Comparison of ENCODE assay signal across 1 cellular context in the genomic region with DNA sequence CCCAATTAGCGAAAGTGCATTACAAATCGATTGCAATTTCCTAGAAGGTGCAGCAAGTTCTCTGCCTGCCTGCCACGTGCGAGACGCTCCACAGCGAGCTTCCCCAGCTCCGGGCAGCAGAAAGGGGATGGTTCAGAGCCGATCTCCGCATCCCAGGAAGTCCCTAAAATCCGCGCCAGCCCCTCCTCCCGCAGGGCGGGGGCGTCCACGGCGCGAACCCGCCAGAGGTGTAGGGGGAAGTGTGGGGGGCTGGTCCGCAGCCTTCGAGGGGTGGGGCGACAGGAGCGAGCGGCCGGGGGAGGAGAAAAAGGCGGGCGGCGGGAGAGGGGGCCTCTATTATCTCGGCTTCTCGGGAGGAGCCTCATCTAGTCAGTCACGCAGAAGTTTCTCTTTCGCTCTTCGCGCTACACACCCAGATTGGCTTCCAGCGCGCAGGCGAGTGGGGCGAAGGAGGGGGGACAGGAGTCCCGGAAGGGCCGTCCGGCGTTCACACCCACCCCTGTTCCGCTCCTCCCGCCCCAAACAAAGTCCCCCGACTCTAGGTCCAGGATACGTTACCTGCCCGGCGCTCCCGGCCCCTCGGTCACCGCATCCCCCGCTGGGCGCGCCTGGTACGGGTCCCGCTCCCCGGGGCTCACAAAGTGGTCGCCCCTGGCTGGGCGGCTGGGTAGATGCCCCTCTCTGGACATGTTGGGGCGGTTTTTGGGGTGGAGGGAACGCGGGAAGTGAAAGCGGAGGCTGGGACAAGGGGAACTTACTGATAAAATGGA.
TF ChIP-seq lines count a peak whose summit lies in the region.

No MANE protein-coding gene starts in this region.

TF ChIP-seq in K562, 482 proteins besides CTCF, POLR2A, EP300 and RAD21 (continued from another document and continues in another):
- peak in 1 of 2 experiments; percentile 72; a peak in 2 of 4 replicates for TF ChIP-seq KDM4B (IDR thresholded peaks at IDR 0.05; ENCODE audit: borderline replicate concordance in 2 of 2, low read depth in 1 of 2)
- peak; percentile 67 for TF ChIP-seq ELF1 (tag; IDR thresholded peaks at IDR 0.05)
- TF ChIP-seq MAFK (IDR thresholded peaks at IDR 0.05; ENCODE audit: low read length), result no peak
- TF ChIP-seq ESRRA (IDR thresholded peaks at IDR 0.05; ENCODE audit: borderline replicate concordance, low read depth), result no peak
- TF ChIP-seq EZH2 (IDR thresholded peaks at IDR 0.05; ENCODE audit: borderline replicate concordance, low read depth, low read length), result no peak
- TF ChIP-seq RUNX1 (IDR thresholded peaks at IDR 0.05; ENCODE audit: low read depth), result no peak
- TF ChIP-seq ZNF507 (tag; conservative IDR thresholded peaks at IDR 0.05), result no peak
- no peak for TF ChIP-seq GTF2A2 (tag; IDR thresholded peaks at IDR 0.05)
- TF ChIP-seq ZNF184 (CRISPR knock-in tag; IDR thresholded peaks at IDR 0.05), result no peak
- TF ChIP-seq, protein P1, sequence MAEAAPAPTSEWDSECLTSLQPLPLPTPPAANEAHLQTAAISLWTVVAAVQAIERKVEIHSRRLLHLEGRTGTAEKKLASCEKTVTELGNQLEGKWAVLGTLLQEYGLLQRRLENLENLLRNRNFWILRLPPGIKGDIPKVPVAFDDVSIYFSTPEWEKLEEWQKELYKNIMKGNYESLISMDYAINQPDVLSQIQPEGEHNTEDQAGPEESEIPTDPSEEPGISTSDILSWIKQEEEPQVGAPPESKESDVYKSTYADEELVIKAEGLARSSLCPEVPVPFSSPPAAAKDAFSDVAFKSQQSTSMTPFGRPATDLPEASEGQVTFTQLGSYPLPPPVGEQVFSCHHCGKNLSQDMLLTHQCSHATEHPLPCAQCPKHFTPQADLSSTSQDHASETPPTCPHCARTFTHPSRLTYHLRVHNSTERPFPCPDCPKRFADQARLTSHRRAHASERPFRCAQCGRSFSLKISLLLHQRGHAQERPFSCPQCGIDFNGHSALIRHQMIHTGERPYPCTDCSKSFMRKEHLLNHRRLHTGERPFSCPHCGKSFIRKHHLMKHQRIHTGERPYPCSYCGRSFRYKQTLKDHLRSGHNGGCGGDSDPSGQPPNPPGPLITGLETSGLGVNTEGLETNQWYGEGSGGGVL (CRISPR knock-in tag; IDR thresholded peaks at IDR 0.05), result no peak
- TF ChIP-seq LCOR (CRISPR knock-in tag; IDR thresholded peaks at IDR 0.05), result peak; percentile 99
- TF ChIP-seq POLR3G (IDR thresholded peaks at IDR 0.05; ENCODE audit: extremely low read depth, insufficient read length, insufficient replicate concordance), result no peak
- 0 out of 2 replicates have a peak, but pooled peaks have one; percentile 19 for TF ChIP-seq HDAC6 (IDR thresholded peaks at IDR 0.05; ENCODE audit: low read depth, low read length)
- TF ChIP-seq ZNF24 (IDR thresholded peaks at IDR 0.05), result no peak
- no peak for TF ChIP-seq ZNF778 (CRISPR knock-in tag; IDR thresholded peaks at IDR 0.05)
- no peak for TF ChIP-seq ZNF324 (CRISPR knock-in tag; IDR thresholded peaks at IDR 0.05)
- TF ChIP-seq, protein P2, sequence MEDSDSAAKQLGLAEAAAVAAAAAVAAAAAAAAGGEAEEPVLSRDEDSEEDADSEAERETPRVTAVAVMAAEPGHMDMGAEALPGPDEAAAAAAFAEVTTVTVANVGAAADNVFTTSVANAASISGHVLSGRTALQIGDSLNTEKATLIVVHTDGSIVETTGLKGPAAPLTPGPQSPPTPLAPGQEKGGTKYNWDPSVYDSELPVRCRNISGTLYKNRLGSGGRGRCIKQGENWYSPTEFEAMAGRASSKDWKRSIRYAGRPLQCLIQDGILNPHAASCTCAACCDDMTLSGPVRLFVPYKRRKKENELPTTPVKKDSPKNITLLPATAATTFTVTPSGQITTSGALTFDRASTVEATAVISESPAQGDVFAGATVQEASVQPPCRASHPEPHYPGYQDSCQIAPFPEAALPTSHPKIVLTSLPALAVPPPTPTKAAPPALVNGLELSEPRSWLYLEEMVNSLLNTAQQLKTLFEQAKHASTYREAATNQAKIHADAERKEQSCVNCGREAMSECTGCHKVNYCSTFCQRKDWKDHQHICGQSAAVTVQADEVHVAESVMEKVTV (CRISPR knock-in tag; IDR thresholded peaks at IDR 0.05), result no peak; the same call in 1 of the 2 replicates
- peak; percentile 76 for TF ChIP-seq RBM22 (IDR thresholded peaks at IDR 0.05; ENCODE audit: low read depth, low read length, poor library complexity, severe bottlenecking)
- 0 out of 2 replicates have a peak, but pooled peaks have one; percentile 28 for TF ChIP-seq KLF13 (tag; IDR thresholded peaks at IDR 0.05; ENCODE audit: borderline replicate concordance, low read depth)
- TF ChIP-seq POLR2AphosphoS2 (IDR thresholded peaks at IDR 0.05; ENCODE audit: low read length), result peak; percentile 44; the same call in 1 of the 2 replicates
- TF ChIP-seq TGIF2 (CRISPR knock-in tag; IDR thresholded peaks at IDR 0.05), result 0 out of 2 replicates have a peak, but pooled peaks have one; percentile 17
- TF ChIP-seq ZNF3 (CRISPR knock-in tag; IDR thresholded peaks at IDR 0.05), result no peak
- no peak for TF ChIP-seq TRIM28 (IDR thresholded peaks at IDR 0.05)
- TF ChIP-seq, protein P3, sequence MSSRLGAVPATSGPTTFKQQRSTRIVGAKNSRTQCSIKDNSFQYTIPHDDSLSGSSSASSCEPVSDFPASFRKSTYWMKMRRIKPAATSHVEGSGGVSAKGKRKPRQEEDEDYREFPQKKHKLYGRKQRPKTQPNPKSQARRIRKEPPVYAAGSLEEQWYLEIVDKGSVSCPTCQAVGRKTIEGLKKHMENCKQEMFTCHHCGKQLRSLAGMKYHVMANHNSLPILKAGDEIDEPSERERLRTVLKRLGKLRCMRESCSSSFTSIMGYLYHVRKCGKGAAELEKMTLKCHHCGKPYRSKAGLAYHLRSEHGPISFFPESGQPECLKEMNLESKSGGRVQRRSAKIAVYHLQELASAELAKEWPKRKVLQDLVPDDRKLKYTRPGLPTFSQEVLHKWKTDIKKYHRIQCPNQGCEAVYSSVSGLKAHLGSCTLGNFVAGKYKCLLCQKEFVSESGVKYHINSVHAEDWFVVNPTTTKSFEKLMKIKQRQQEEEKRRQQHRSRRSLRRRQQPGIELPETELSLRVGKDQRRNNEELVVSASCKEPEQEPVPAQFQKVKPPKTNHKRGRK (tag; IDR thresholded peaks at IDR 0.05), result no peak
- TF ChIP-seq ZNF146 (CRISPR knock-in tag; IDR thresholded peaks at IDR 0.05; ENCODE audit: unreplicated experiment), result peak; percentile 17
- no peak for TF ChIP-seq ZNF707 (CRISPR knock-in tag; conservative IDR thresholded peaks at IDR 0.05)
- peak; percentile 84; the same call in 1 of the 2 replicates for TF ChIP-seq ZC3H4 (CRISPR knock-in tag; IDR thresholded peaks at IDR 0.05; ENCODE audit: borderline replicate concordance)
- peak; percentile 95 for TF ChIP-seq POLR2AphosphoS5 (IDR thresholded peaks at IDR 0.05; ENCODE audit: control insufficient read depth, insufficient read depth, low read depth, low read length)
- TF ChIP-seq, protein P4, sequence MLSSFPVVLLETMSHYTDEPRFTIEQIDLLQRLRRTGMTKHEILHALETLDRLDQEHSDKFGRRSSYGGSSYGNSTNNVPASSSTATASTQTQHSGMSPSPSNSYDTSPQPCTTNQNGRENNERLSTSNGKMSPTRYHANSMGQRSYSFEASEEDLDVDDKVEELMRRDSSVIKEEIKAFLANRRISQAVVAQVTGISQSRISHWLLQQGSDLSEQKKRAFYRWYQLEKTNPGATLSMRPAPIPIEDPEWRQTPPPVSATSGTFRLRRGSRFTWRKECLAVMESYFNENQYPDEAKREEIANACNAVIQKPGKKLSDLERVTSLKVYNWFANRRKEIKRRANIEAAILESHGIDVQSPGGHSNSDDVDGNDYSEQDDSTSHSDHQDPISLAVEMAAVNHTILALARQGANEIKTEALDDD (IDR thresholded peaks at IDR 0.05), result no peak; the same call in 1 of the 2 replicates
- TF ChIP-seq MYC (IDR thresholded peaks at IDR 0.05; ENCODE audit: low read depth, low read length), result peak; percentile 98
- peak; percentile 91 for TF ChIP-seq MYC (CRISPR knock-in tag; IDR thresholded peaks at IDR 0.05; ENCODE audit: borderline replicate concordance, low read depth)
- TF ChIP-seq ARID1B (IDR thresholded peaks at IDR 0.05), result peak; percentile 30; the same call in 1 of the 2 replicates
- no peak for TF ChIP-seq RBM15 (IDR thresholded peaks at IDR 0.05; ENCODE audit: insufficient read depth, low read length)
- TF ChIP-seq SETDB1 (IDR thresholded peaks at IDR 0.05; ENCODE audit: low read length), result no peak
- TF ChIP-seq NCOA1 (IDR thresholded peaks at IDR 0.05; ENCODE audit: low read depth), result no peak
- TF ChIP-seq MCM7 (IDR thresholded peaks at IDR 0.05), result no peak
- 0 out of 4 replicates have a peak, but pooled peaks of 1 of the 2 experiments have one; percentile 15 for TF ChIP-seq FOXK2 (conservative IDR thresholded peaks at IDR 0.05 in 1 of 2, IDR thresholded peaks at IDR 0.05 in 1 of 2; ENCODE audit: low read depth in 2 of 2)
- TF ChIP-seq ZNF830 (CRISPR knock-in tag; IDR thresholded peaks at IDR 0.05), result no peak; the same call in 1 of the 2 replicates
- TF ChIP-seq ZBTB1 (CRISPR knock-in tag; IDR thresholded peaks at IDR 0.05; ENCODE audit: borderline replicate concordance, low read depth), result no peak
- TF ChIP-seq, protein P5, sequence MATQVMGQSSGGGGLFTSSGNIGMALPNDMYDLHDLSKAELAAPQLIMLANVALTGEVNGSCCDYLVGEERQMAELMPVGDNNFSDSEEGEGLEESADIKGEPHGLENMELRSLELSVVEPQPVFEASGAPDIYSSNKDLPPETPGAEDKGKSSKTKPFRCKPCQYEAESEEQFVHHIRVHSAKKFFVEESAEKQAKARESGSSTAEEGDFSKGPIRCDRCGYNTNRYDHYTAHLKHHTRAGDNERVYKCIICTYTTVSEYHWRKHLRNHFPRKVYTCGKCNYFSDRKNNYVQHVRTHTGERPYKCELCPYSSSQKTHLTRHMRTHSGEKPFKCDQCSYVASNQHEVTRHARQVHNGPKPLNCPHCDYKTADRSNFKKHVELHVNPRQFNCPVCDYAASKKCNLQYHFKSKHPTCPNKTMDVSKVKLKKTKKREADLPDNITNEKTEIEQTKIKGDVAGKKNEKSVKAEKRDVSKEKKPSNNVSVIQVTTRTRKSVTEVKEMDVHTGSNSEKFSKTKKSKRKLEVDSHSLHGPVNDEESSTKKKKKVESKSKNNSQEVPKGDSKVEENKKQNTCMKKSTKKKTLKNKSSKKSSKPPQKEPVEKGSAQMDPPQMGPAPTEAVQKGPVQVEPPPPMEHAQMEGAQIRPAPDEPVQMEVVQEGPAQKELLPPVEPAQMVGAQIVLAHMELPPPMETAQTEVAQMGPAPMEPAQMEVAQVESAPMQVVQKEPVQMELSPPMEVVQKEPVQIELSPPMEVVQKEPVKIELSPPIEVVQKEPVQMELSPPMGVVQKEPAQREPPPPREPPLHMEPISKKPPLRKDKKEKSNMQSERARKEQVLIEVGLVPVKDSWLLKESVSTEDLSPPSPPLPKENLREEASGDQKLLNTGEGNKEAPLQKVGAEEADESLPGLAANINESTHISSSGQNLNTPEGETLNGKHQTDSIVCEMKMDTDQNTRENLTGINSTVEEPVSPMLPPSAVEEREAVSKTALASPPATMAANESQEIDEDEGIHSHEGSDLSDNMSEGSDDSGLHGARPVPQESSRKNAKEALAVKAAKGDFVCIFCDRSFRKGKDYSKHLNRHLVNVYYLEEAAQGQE (CRISPR knock-in tag; IDR thresholded peaks at IDR 0.05; ENCODE audit: low read depth), result no peak
- TF ChIP-seq ILF3 (IDR thresholded peaks at IDR 0.05; ENCODE audit: borderline replicate concordance), result no peak
- TF ChIP-seq RBM14 (IDR thresholded peaks at IDR 0.05; ENCODE audit: borderline replicate concordance, insufficient read depth, low read depth, low read length), result no peak
- TF ChIP-seq XRCC4 (IDR thresholded peaks at IDR 0.05; ENCODE audit: extremely low read depth, insufficient read depth, insufficient read length), result no peak
- TF ChIP-seq HNRNPUL1 (IDR thresholded peaks at IDR 0.05; ENCODE audit: low read length), result no peak
- TF ChIP-seq ZNF197 (CRISPR knock-in tag; IDR thresholded peaks at IDR 0.05; ENCODE audit: low read depth), result peak; percentile 82; the same call in 1 of the 2 replicates
- TF ChIP-seq, protein P6, sequence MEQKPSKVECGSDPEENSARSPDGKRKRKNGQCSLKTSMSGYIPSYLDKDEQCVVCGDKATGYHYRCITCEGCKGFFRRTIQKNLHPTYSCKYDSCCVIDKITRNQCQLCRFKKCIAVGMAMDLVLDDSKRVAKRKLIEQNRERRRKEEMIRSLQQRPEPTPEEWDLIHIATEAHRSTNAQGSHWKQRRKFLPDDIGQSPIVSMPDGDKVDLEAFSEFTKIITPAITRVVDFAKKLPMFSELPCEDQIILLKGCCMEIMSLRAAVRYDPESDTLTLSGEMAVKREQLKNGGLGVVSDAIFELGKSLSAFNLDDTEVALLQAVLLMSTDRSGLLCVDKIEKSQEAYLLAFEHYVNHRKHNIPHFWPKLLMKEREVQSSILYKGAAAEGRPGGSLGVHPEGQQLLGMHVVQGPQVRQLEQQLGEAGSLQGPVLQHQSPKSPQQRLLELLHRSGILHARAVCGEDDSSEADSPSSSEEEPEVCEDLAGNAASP (IDR thresholded peaks at IDR 0.05), result no peak
- no peak for TF ChIP-seq ZNF274 (IDR thresholded peaks at IDR 0.05; ENCODE audit: borderline replicate concordance, low read depth, low read length)
- no peak for TF ChIP-seq ESRRB (CRISPR knock-in tag; IDR thresholded peaks at IDR 0.05; ENCODE audit: borderline replicate concordance)
- TF ChIP-seq TSC22D4 (tag; IDR thresholded peaks at IDR 0.05), result no peak
- TF ChIP-seq ZNF354B (CRISPR knock-in tag; IDR thresholded peaks at IDR 0.05), result no peak
- TF ChIP-seq, protein P7, sequence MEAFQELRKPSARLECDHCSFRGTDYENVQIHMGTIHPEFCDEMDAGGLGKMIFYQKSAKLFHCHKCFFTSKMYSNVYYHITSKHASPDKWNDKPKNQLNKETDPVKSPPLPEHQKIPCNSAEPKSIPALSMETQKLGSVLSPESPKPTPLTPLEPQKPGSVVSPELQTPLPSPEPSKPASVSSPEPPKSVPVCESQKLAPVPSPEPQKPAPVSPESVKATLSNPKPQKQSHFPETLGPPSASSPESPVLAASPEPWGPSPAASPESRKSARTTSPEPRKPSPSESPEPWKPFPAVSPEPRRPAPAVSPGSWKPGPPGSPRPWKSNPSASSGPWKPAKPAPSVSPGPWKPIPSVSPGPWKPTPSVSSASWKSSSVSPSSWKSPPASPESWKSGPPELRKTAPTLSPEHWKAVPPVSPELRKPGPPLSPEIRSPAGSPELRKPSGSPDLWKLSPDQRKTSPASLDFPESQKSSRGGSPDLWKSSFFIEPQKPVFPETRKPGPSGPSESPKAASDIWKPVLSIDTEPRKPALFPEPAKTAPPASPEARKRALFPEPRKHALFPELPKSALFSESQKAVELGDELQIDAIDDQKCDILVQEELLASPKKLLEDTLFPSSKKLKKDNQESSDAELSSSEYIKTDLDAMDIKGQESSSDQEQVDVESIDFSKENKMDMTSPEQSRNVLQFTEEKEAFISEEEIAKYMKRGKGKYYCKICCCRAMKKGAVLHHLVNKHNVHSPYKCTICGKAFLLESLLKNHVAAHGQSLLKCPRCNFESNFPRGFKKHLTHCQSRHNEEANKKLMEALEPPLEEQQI (IDR thresholded peaks at IDR 0.05), result no peak; the same call in 1 of the 2 replicates
- TF ChIP-seq, protein P8, sequence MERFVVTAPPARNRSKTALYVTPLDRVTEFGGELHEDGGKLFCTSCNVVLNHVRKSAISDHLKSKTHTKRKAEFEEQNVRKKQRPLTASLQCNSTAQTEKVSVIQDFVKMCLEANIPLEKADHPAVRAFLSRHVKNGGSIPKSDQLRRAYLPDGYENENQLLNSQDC (CRISPR knock-in tag; IDR thresholded peaks at IDR 0.05), result no peak
- TF ChIP-seq HCFC1 (IDR thresholded peaks at IDR 0.05; ENCODE audit: low read depth, low read length), result 0 out of 2 replicates have a peak, but pooled peaks have one; percentile 16
